ENCODE assay signal across 19 cellular contexts in genomic region chr15:50552238-50552637, GRCh38.
"Had no signal": no experiment of that assay in that cellular context is flagged by ENCODE, and none has a peak within 500 bp of the region (broad histone marks: within the 10 kb centered on the region; RNA-seq: fewer than 3 reads in every experiment).

No MANE protein-coding gene starts in this region.

- H3K4me1 Mint-ChIP-seq: endodermal cell, nephron had no signal

- H3K9me3 Mint-ChIP-seq: endodermal cell, nephron had no signal

- DNase-seq: dermis blood vessel endothelial cell; effector CD4-positive, alpha-beta T cell; endodermal cell; erythroblast; foreskin keratinocyte; heart left ventricle; hippocampal formation; kidney glomerular epithelial cell; naive B cell; occipital lobe; pancreas; right cardiac atrium; stimulated activated CD4-positive, alpha-beta T cell treated with anti-CD3 and anti-CD28 coated beads, Interleukin-2, amount 100 ng/mL, for 48 hours; stimulated activated naive CD8-positive, alpha-beta T cell treated with anti-CD3 and anti-CD28 coated beads, Interleukin-15, Interleukin-2, amounts not matched to agents 100 U/mL and 50 U/mL, for 24 hours; thyroid gland; upper lobe of left lung; uterus had no signal

- ATAC-seq: foreskin keratinocyte; heart left ventricle; pancreas; stimulated activated naive CD8-positive, alpha-beta T cell treated with anti-CD3 and anti-CD28 coated beads, Interleukin-15, Interleukin-2, amounts not matched to agents 100 U/mL and 50 U/mL, for 24 hours had no signal

- H3K27me3 Mint-ChIP-seq: naive B cell, progenitor cell of endocrine pancreas had no signal

- H3K27ac Mint-ChIP-seq: endodermal cell, nephron had no signal

- H3K4me3 Mint-ChIP-seq: endodermal cell, naive B cell, nephron had no signal
